13 cellular contexts compared by ENCODE assay signal in genomic region chr22:20585640-20586402, GRCh38.
"Had no signal": no experiment of that assay in that cellular context is flagged by ENCODE, and none has a peak within 500 bp of the region (broad histone marks: within the 10 kb centered on the region; RNA-seq: fewer than 3 reads in every experiment).

No MANE protein-coding gene starts in this region.

- H3K4me1 Mint-ChIP-seq: endodermal cell, nephron had no signal

- ATAC-seq: activated T-cell treated with anti-CD3 and anti-CD28 coated beads, Interleukin-2, amount 50 U/mL, for 72 hours; psoas muscle; right lobe of liver had no signal

- H3K27me3 ChIP-seq: right lobe of liver had no signal

- H3K9me3 ChIP-seq: psoas muscle, right lobe of liver had no signal

- H3K4me1 ChIP-seq: psoas muscle, right lobe of liver had no signal

- H3K4me3 Mint-ChIP-seq: activated T-cell treated with anti-CD3 and anti-CD28 coated beads, Interleukin-2, amount 50 U/mL, for 72 hours; endodermal cell; nephron had no signal

- DNase-seq: activated CD4-positive, alpha-beta T cell treated with anti-CD3 and anti-CD28 coated beads for 1 hour; activated CD4-positive, alpha-beta T cell treated with anti-CD3 and anti-CD28 coated beads, Interleukin-2, amount 50 U/mL, for 4 hours; activated gamma-delta T cell; activated T-cell treated with anti-CD3 and anti-CD28 coated beads, Interleukin-2, amount 50 U/mL, for 72 hours; aorta; dermis blood vessel endothelial cell; endodermal cell; hippocampal formation; occipital lobe; psoas muscle had no signal

- H3K9me3 Mint-ChIP-seq: activated T-cell treated with anti-CD3 and anti-CD28 coated beads, Interleukin-2, amount 50 U/mL, for 72 hours; endodermal cell; nephron had no signal

- H3K27ac ChIP-seq: psoas muscle, right lobe of liver had no signal

- H3K4me3 ChIP-seq: psoas muscle, right lobe of liver, smooth muscle cell had no signal

- H3K27ac Mint-ChIP-seq: activated T-cell treated with anti-CD3 and anti-CD28 coated beads, Interleukin-2, amount 50 U/mL, for 72 hours; endodermal cell; nephron had no signal
